ENCODE assay signal across 14 cellular contexts in genomic region chr12:109968032-109968420, GRCh38. TPM values are rescaled to one million over a fixed set of nuclear protein-coding genes. Genes with fewer than 3 reads are reported as not detected.
DNase-seq lines count a peak whose midpoint lies in the region; ATAC-seq lines count a peak whose summit lies in the region.
"Had no signal": no experiment of that assay in that cellular context is flagged by ENCODE, and none has a peak within 500 bp of the region (broad histone marks: within the 10 kb centered on the region; RNA-seq: fewer than 3 reads in every experiment).

No MANE protein-coding gene starts in this region.

- ATAC-seq in activated T-cell treated with anti-CD3 and anti-CD28 coated beads, Interleukin-2, amount 50 U/mL, for 4 hours, result peak; percentile 37 to 67
- no peak for ATAC-seq in stimulated activated naive B cell treated with anti-CD40 and anti-IgM and Interleukin-4, amounts not matched to agents 10 μg/mL and 1 μg/mL and 100 μg/mL, for 72 hours (replicated peaks)
- ATAC-seq in GM19452 (IDR thresholded peaks at IDR 0.05; ENCODE audit: unreplicated experiment), result no peak
- ATAC-seq: body of pancreas had no signal

- no peaks in the 10 kb centered on the region for H3K9me3 ChIP-seq in duodenal mucosa (ENCODE audit: control insufficient read depth in 1 of 2, low read length in 2 of 2)
- H3K9me3 ChIP-seq: body of pancreas, thyroid gland had no signal

- peak overlapping the region; percentile 31 to 58 for H3K9ac ChIP-seq in duodenal mucosa (ENCODE audit: low read depth in 1 of 2, low read length in 2 of 2)

- peaks cover 29% of the 10 kb centered on the region for H3K36me3 Mint-ChIP-seq in activated T-cell treated with anti-CD3 and anti-CD28 coated beads, Interleukin-2, amount 50 U/mL, for 4 hours (ENCODE audit: insufficient read depth)
- peaks cover 64% of the 10 kb centered on the region for H3K36me3 Mint-ChIP-seq in T-helper 2 cell treated with Interferon-gamma antibody and Interleukin-4, amounts not matched to agents 5 μg/mL and 100 μg/mL, for 36 hours (ENCODE audit: low read depth)
- peaks cover 22 to 43% of the 10 kb centered on the region in 2 donors for H3K36me3 Mint-ChIP-seq in stimulated activated naive B cell treated with anti-CD40 and anti-IgM and Interleukin-4, amounts not matched to agents 10 μg/mL and 1 μg/mL and 100 μg/mL, for 72 hours

- peak overlapping the region; percentile 4 for H3K4me3 Mint-ChIP-seq in activated T-cell treated with anti-CD3 and anti-CD28 coated beads, Interleukin-2, amount 50 U/mL, for 4 hours
- peak overlapping the region; percentile 67 for H3K4me3 Mint-ChIP-seq in T-helper 2 cell treated with Interferon-gamma antibody and Interleukin-4, amounts not matched to agents 5 μg/mL and 100 μg/mL, for 36 hours
- H3K4me3 Mint-ChIP-seq in stimulated activated naive B cell treated with anti-CD40 and anti-IgM and Interleukin-4, amounts not matched to agents 10 μg/mL and 1 μg/mL and 100 μg/mL, for 72 hours, result no peak overlapping the region

- no peaks in the 10 kb centered on the region for H3K9me3 Mint-ChIP-seq in activated T-cell treated with anti-CD3 and anti-CD28 coated beads, Interleukin-2, amount 50 U/mL, for 4 hours
- no peaks in the 10 kb centered on the region for H3K9me3 Mint-ChIP-seq in T-helper 2 cell treated with Interferon-gamma antibody and Interleukin-4, amounts not matched to agents 5 μg/mL and 100 μg/mL, for 36 hours
- H3K9me3 Mint-ChIP-seq in stimulated activated naive B cell treated with anti-CD40 and anti-IgM and Interleukin-4, amounts not matched to agents 10 μg/mL and 1 μg/mL and 100 μg/mL, for 72 hours, result no peaks in the 10 kb centered on the region

- peaks cover 12% of the 10 kb centered on the region for H3K4me1 Mint-ChIP-seq in activated T-cell treated with anti-CD3 and anti-CD28 coated beads, Interleukin-2, amount 50 U/mL, for 4 hours (ENCODE audit: low read depth)
- H3K4me1 Mint-ChIP-seq in T-helper 2 cell treated with Interferon-gamma antibody and Interleukin-4, amounts not matched to agents 5 μg/mL and 100 μg/mL, for 36 hours (ENCODE audit: low read depth), result peaks cover 24% of the 10 kb centered on the region
- H3K4me1 Mint-ChIP-seq in stimulated activated naive B cell treated with anti-CD40 and anti-IgM and Interleukin-4, amounts not matched to agents 10 μg/mL and 1 μg/mL and 100 μg/mL, for 72 hours, result peaks cover 3 to 8% of the 10 kb centered on the region in 2 donors

- peaks cover 15 to 22% of the 10 kb centered on the region in 2 donors for H3K4me1 ChIP-seq in duodenal mucosa (ENCODE audit: control insufficient read depth in 1 of 2, insufficient read depth in 2 of 2, low read length in 2 of 2)
- H3K4me1 ChIP-seq: body of pancreas had no signal

- peak overlapping the region; percentile 62 to 65 for H3K4me3 ChIP-seq in duodenal mucosa (ENCODE audit: low read depth in 1 of 2, low read length in 2 of 2)
- H3K4me3 ChIP-seq: body of pancreas, thyroid gland had no signal

- H3K27me3 Mint-ChIP-seq in activated T-cell treated with anti-CD3 and anti-CD28 coated beads, Interleukin-2, amount 50 U/mL, for 4 hours (ENCODE audit: low read depth), result no peaks in the 10 kb centered on the region
- no peaks in the 10 kb centered on the region for H3K27me3 Mint-ChIP-seq in T-helper 2 cell treated with Interferon-gamma antibody and Interleukin-4, amounts not matched to agents 5 μg/mL and 100 μg/mL, for 36 hours (ENCODE audit: low read depth)
- no peaks in the 10 kb centered on the region for H3K27me3 Mint-ChIP-seq in stimulated activated naive B cell treated with anti-CD40 and anti-IgM and Interleukin-4, amounts not matched to agents 10 μg/mL and 1 μg/mL and 100 μg/mL, for 72 hours

- peaks cover 14 to 35% of the 10 kb centered on the region in 2 donors for H3K36me3 ChIP-seq in duodenal mucosa (ENCODE audit: control insufficient read depth in 1 of 2, insufficient read depth in 2 of 2, low read length in 2 of 2)

- no peaks in the 10 kb centered on the region for H3K27me3 ChIP-seq in duodenal mucosa (ENCODE audit: control insufficient read depth in 1 of 2, insufficient read depth in 2 of 2, low read length in 2 of 2)
- H3K27me3 ChIP-seq: body of pancreas, thyroid gland had no signal

- DNase-seq in activated T-cell treated with anti-CD3 and anti-CD28 coated beads, Interleukin-2, amount 50 U/mL, for 4 hours, result no peak
- DNase-seq in activated T-cell treated with anti-CD3 and anti-CD28 coated beads, Interleukin-2, amount 50 U/mL, for 48 hours, result no peak
- DNase-seq in T-helper 2 cell treated with Interferon-gamma antibody and Interleukin-4, amounts not matched to agents 5 μg/mL and 100 μg/mL, for 36 hours (ENCODE audit: low spot score), result no peak
- DNase-seq in stimulated activated naive B cell treated with anti-CD40 and anti-IgM and Interleukin-4, amounts not matched to agents 10 μg/mL and 1 μg/mL and 100 μg/mL, for 72 hours, result no peak
- DNase-seq in 8988T, result no peak
- DNase-seq in NCI-H1436 (lab: John Stamatoyannopoulos, UW), result no peak
- DNase-seq: activated CD4-positive, CD25-positive, alpha-beta regulatory T cell; activated effector memory CD4-positive, alpha-beta T cell treated with Interleukin-2 at 50 U/mL for 16 hours; body of pancreas; NCI-H187 treated with DMSO at 0.1 percent for 48 hours; NCI-H526; thyroid gland had no signal

- peak overlapping the region; percentile 26 for H3K27ac ChIP-seq in duodenal mucosa (ENCODE audit: low read depth, low read length)
- H3K27ac ChIP-seq: body of pancreas, thyroid gland had no signal

- peak overlapping the region; percentile 93 for H3K27ac Mint-ChIP-seq in T-helper 2 cell treated with Interferon-gamma antibody and Interleukin-4, amounts not matched to agents 5 μg/mL and 100 μg/mL, for 36 hours
- peak overlapping the region; percentile 16 for H3K27ac Mint-ChIP-seq in stimulated activated naive B cell treated with anti-CD40 and anti-IgM and Interleukin-4, amounts not matched to agents 10 μg/mL and 1 μg/mL and 100 μg/mL, for 72 hours

RNA-seq across cellular contexts. Expression of gene GIT2, which starts 28.1 kb away (rescaled TPM):
- total RNA-seq in activated T-cell treated with anti-CD3 and anti-CD28 coated beads, Interleukin-2, amount 50 U/mL, for 4 hours, result 10 to 100 TPM; 43.0 to 51.8 (median 49.0) TPM

RNA-seq across cellular contexts. Expression of gene ANKRD13A, which starts 31.2 kb away (rescaled TPM):
- total RNA-seq in activated T-cell treated with anti-CD3 and anti-CD28 coated beads, Interleukin-2, amount 50 U/mL, for 4 hours, result 10 to 100 TPM; 30.6 to 42.7 (median 38.8) TPM

Comparison
In these comparisons a context has a peak if more than half of its experiments do, and no peak if none do; other contexts are left out.
1. ATAC-seq: peak in activated T-cell treated with anti-CD3 and anti-CD28 coated beads, Interleukin-2, amount 50 U/mL, for 4 hours (2 of 2); none in stimulated activated naive B cell treated with anti-CD40 and anti-IgM and Interleukin-4, amounts not matched to agents 10 μg/mL and 1 μg/mL and 100 μg/mL, for 72 hours (0 of 2) and GM19452 (single experiment).
2. H3K4me3 Mint-ChIP-seq: peak in activated T-cell treated with anti-CD3 and anti-CD28 coated beads, Interleukin-2, amount 50 U/mL, for 4 hours (single experiment) and T-helper 2 cell treated with Interferon-gamma antibody and Interleukin-4, amounts not matched to agents 5 μg/mL and 100 μg/mL, for 36 hours (single experiment); none in stimulated activated naive B cell treated with anti-CD40 and anti-IgM and Interleukin-4, amounts not matched to agents 10 μg/mL and 1 μg/mL and 100 μg/mL, for 72 hours (0 of 2).